In the genomic region with DNA sequence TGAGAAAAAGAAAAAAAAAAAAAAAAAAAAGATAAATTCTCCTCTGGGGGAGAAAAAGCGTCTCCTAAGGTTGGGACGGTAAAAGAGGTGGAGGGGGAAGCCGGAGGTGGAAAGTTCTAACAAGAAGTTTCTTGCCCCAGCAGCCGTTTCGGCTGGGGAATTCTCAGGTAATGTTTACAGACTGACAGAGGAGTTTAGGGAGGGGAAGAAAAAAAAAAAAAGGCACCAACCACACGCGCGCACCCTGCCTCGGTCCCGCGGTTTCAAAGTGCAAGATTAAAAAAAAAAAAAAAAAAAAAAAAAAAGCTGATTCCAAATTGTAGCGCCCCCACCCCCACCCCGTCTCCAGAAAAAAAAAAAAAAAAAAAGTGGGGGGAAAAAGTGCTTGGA, we compare ENCODE assay signal across 8 cellular contexts. TPM values are rescaled to one million over a fixed set of nuclear protein-coding genes. Genes with fewer than 3 reads are reported as not detected.
DNase-seq lines count a peak whose midpoint lies in the region; ATAC-seq, FAIRE-seq and TF ChIP-seq lines count a peak whose summit lies in the region.

No MANE protein-coding gene starts in this region.

- peaks cover 0 to 4% of the 10 kb centered on the region in 2 donors for H3K4me1 ChIP-seq in small intestine (ENCODE audit: control insufficient read depth in 2 of 2, insufficient read depth in 1 of 2, low read depth in 1 of 2, low read length in 1 of 2)

- no peaks in the 10 kb centered on the region for H3K9me3 Mint-ChIP-seq in activated T-cell treated with anti-CD3 and anti-CD28 coated beads, Interleukin-2, amount 50 U/mL, for 4 hours

- H3K27ac ChIP-seq in KOPT-K1 (ENCODE audit: low read depth, low read length, poor library complexity, severe bottlenecking) (peak overlapping the region; percentile 83), small intestine (ENCODE audit: low read depth in 1 of 2, low read length in 1 of 2) (peak overlapping the region; percentile 97 to 98)

- ATAC-seq in activated T-cell treated with anti-CD3 and anti-CD28 coated beads, Interleukin-2, amount 50 U/mL, for 4 hours: no peak

- DNase-seq in activated T-cell treated with anti-CD3 and anti-CD28 coated beads, Interleukin-2, amount 50 U/mL, for 4 hours: peak; percentile 51
- DNase-seq in foreskin fibroblast: no peak
- peak; percentile 73 for DNase-seq in small intestine
- no peak for DNase-seq in NCI-H774 (lab: John Stamatoyannopoulos, UW)
- no peak for DNase-seq in germinal center (ENCODE audit: low spot score)
- DNase-seq in MV-4-11 (lab: John Stamatoyannopoulos, UW): no peak
- DNase-seq in NCI-H446 treated with DMSO at 0.1 percent for 48 hours (lab: John Stamatoyannopoulos, UW): no peak

- H3K27me3 Mint-ChIP-seq in activated T-cell treated with anti-CD3 and anti-CD28 coated beads, Interleukin-2, amount 50 U/mL, for 4 hours (ENCODE audit: low read depth): peaks cover 2% of the 10 kb centered on the region

- 0 to 1% (median 0%) methylated on average over 10 to 13 of the region's 13 CpGs for WGBS in small intestine, 3 donors

- H3K27me3 ChIP-seq in small intestine (ENCODE audit: control insufficient read depth in 2 of 2, insufficient read depth in 2 of 2, low read length in 2 of 2): no peaks in the 10 kb centered on the region

- no peak for FAIRE-seq in small intestine (lab: Jason Lieb, UNC)

- no peaks in the 10 kb centered on the region for H3K9me3 ChIP-seq in KOPT-K1 (ENCODE audit: insufficient read depth, low read length, poor library complexity, severe bottlenecking)
- H3K9me3 ChIP-seq in small intestine (ENCODE audit: control insufficient read depth, low read depth): no peaks in the 10 kb centered on the region

- H3K4me1 Mint-ChIP-seq in activated T-cell treated with anti-CD3 and anti-CD28 coated beads, Interleukin-2, amount 50 U/mL, for 4 hours (ENCODE audit: low read depth): peaks cover 67% of the 10 kb centered on the region

- H3K36me3 ChIP-seq in KOPT-K1 (ENCODE audit: insufficient read depth, low read length) (no peaks in the 10 kb centered on the region), small intestine (ENCODE audit: control insufficient read depth in 2 of 2, insufficient read depth in 2 of 2, low read length in 2 of 2) (no peaks in the 10 kb centered on the region)

- H3K4me3 ChIP-seq in foreskin fibroblast (ENCODE audit: low read depth in 1 of 2, low read length in 2 of 2): peak overlapping the region; percentile 84 to 90
- peak overlapping the region; percentile 64 to 70 for H3K4me3 ChIP-seq in small intestine (ENCODE audit: low read depth in 1 of 2, low read length in 2 of 2)

- H3K4me3 Mint-ChIP-seq in activated T-cell treated with anti-CD3 and anti-CD28 coated beads, Interleukin-2, amount 50 U/mL, for 4 hours: peak overlapping the region; percentile 97

- TF ChIP-seq CTCF in foreskin fibroblast (IDR thresholded peaks at IDR 0.05; ENCODE audit: low read depth, low read length): no peak

- peaks cover 10% of the 10 kb centered on the region for H3K36me3 Mint-ChIP-seq in activated T-cell treated with anti-CD3 and anti-CD28 coated beads, Interleukin-2, amount 50 U/mL, for 4 hours (ENCODE audit: insufficient read depth)

RNA-seq across cellular contexts. Expression of a gene that starts 0.5 kb away (rescaled TPM):
- 10 to 100 TPM; 60.4 to 72.6 (median 69.9) TPM for total RNA-seq in activated T-cell treated with anti-CD3 and anti-CD28 coated beads, Interleukin-2, amount 50 U/mL, for 4 hours
- polyA plus RNA-seq in small intestine: 10 to 100 TPM; 56.0 to 87.0 (median 71.1) TPM

RNA-seq across cellular contexts. Expression of a gene that starts 26.4 kb away (rescaled TPM):
- not detected for total RNA-seq in activated T-cell treated with anti-CD3 and anti-CD28 coated beads, Interleukin-2, amount 50 U/mL, for 4 hours
- polyA plus RNA-seq in small intestine: not detected

Comparison
In these comparisons a context has a peak if more than half of its experiments do, and no peak if none do; other contexts are left out.
1. DNase-seq: peak in activated T-cell treated with anti-CD3 and anti-CD28 coated beads, Interleukin-2, amount 50 U/mL, for 4 hours (single experiment) and small intestine (single experiment); none in foreskin fibroblast (0 of 2), NCI-H774 (single experiment), germinal center (single experiment), MV-4-11 (single experiment) and NCI-H446 treated with DMSO at 0.1 percent for 48 hours (single experiment).